In genomic region chr2:209383212-209383611, GRCh38 we compare ENCODE assay signal across 9 cellular contexts. TPM values are rescaled to one million over a fixed set of nuclear protein-coding genes. Genes with fewer than 3 reads are reported as not detected.
A peak's percentile ranks its signal among the peaks of the same experiment; 100 is the strongest.
DNase-seq lines count a peak whose midpoint lies in the region; ATAC-seq and TF ChIP-seq lines count a peak whose summit lies in the region.
"Had no signal": no experiment of that assay in that cellular context is flagged by ENCODE, and none has a peak within 500 bp of the region (broad histone marks: within the 10 kb centered on the region; RNA-seq: fewer than 3 reads in every experiment).

No MANE protein-coding gene starts in this region.

- H3K36me3 Mint-ChIP-seq in activated naive CD8-positive, alpha-beta T cell treated with anti-CD3 and anti-CD28 coated beads, Interleukin-2, amount 50 U/mL, for 24 hours (ENCODE audit: low read depth) = no peaks in the 10 kb centered on the region

- H3K27me3 ChIP-seq in lung (ENCODE audit: control insufficient read depth, insufficient read depth) = no peaks in the 10 kb centered on the region

- peaks cover 10% of the 10 kb centered on the region for H3K9me3 Mint-ChIP-seq in activated naive CD8-positive, alpha-beta T cell treated with anti-CD3 and anti-CD28 coated beads, Interleukin-2, amount 50 U/mL, for 24 hours

- no peaks in the 10 kb centered on the region for H3K4me1 Mint-ChIP-seq in activated naive CD8-positive, alpha-beta T cell treated with anti-CD3 and anti-CD28 coated beads, Interleukin-2, amount 50 U/mL, for 24 hours

- H3K4me3 Mint-ChIP-seq in activated naive CD8-positive, alpha-beta T cell treated with anti-CD3 and anti-CD28 coated beads, Interleukin-2, amount 50 U/mL, for 24 hours = no peak overlapping the region

- H3K27ac ChIP-seq in lung (ENCODE audit: low read depth in 1 of 2, low read length in 1 of 2) (no peak overlapping the region), coronary artery (no peak overlapping the region)

- H3K27ac Mint-ChIP-seq in activated naive CD8-positive, alpha-beta T cell treated with anti-CD3 and anti-CD28 coated beads, Interleukin-2, amount 50 U/mL, for 24 hours = no peak overlapping the region

- H3K27me3 Mint-ChIP-seq in activated naive CD8-positive, alpha-beta T cell treated with anti-CD3 and anti-CD28 coated beads, Interleukin-2, amount 50 U/mL, for 24 hours = no peaks in the 10 kb centered on the region

- TF ChIP-seq CTCF in astrocyte of the cerebellum (IDR thresholded peaks at IDR 0.05; ENCODE audit: low read depth, low read length, missing control alignments) = no peak
- TF ChIP-seq CTCF in lung (IDR thresholded peaks at IDR 0.05; ENCODE audit: control extremely low read depth, extremely low read depth) = no peak
- TF ChIP-seq CTCF in coronary artery (IDR thresholded peaks at IDR 0.05) = no peak

- no peaks in the 10 kb centered on the region for H3K4me1 ChIP-seq in lung (ENCODE audit: control insufficient read depth in 2 of 2, insufficient read depth in 2 of 2, low read length in 2 of 2)

- H3K36me3 ChIP-seq in lung (ENCODE audit: control insufficient read depth in 2 of 2, insufficient read depth in 2 of 2, low read length in 2 of 2) = no peaks in the 10 kb centered on the region

- no peaks in the 10 kb centered on the region for H3K9me3 ChIP-seq in lung (ENCODE audit: control insufficient read depth in 2 of 2, insufficient read depth in 1 of 2, low read length in 1 of 2)

- ATAC-seq in lung (ENCODE audit: insufficient read depth, low FRiP score) = peak; percentile 37
- ATAC-seq in GM19452 (IDR thresholded peaks at IDR 0.05; ENCODE audit: unreplicated experiment) = no peak
- no peak for ATAC-seq in activated naive CD8-positive, alpha-beta T cell treated with anti-CD3 and anti-CD28 coated beads, Interleukin-2, amount 50 U/mL, for 24 hours

- in situ Hi-C loops in astrocyte of the cerebellum (cut with HindIII; ENCODE audit: low sequenced_read_pairs) = no loop called here
- in situ Hi-C loops in KBM-7 (cut with MboI; ENCODE audit: low pct_unique_long_range_greater_than_20kb, low sequenced_read_pairs) = no loop called here

- no peak overlapping the region for H3K4me3 ChIP-seq in astrocyte of the cerebellum (ENCODE audit: low read depth, low read length)
- H3K4me3 ChIP-seq in lung = no peak overlapping the region
- H3K4me3 ChIP-seq in coronary artery = no peak overlapping the region

- peak; percentile 91 for DNase-seq in DMS153 (lab: John Stamatoyannopoulos, UW)
- peak; percentile 29 for DNase-seq in NCI-H2029 treated with DMSO at 0.1 percent for 48 hours (lab: John Stamatoyannopoulos, UW)
- DNase-seq in astrocyte of the cerebellum (ENCODE audit: low read depth) = peak; percentile 45
- no peak for DNase-seq in lung (ENCODE audit: low spot score)
- DNase-seq in KBM-7 = no peak
- DNase-seq in coronary artery (ENCODE audit: low spot score) = no peak
- no peak for DNase-seq in activated naive CD8-positive, alpha-beta T cell treated with anti-CD3 and anti-CD28 coated beads, Interleukin-2, amount 50 U/mL, for 24 hours
- DNase-seq: midbrain had no signal

RNA-seq across cellular contexts. Expression of gene MAP2, which starts 40.6 kb away (rescaled TPM):
- total RNA-seq in lung = 10 to 100 TPM; 10.6 to 18.7 TPM
- 1 to 10 TPM; 6.5 to 8.5 TPM for polyA plus RNA-seq in lung

Comparison
In these comparisons a context has a peak if more than half of its experiments do, and no peak if none do; other contexts are left out.
1. DNase-seq: peak in DMS153 (single experiment), NCI-H2029 treated with DMSO at 0.1 percent for 48 hours (single experiment) and astrocyte of the cerebellum (single experiment); none in lung (single experiment), KBM-7 (single experiment), coronary artery (single experiment) and activated naive CD8-positive, alpha-beta T cell treated with anti-CD3 and anti-CD28 coated beads, Interleukin-2, amount 50 U/mL, for 24 hours (single experiment).